Comparison of ENCODE assay signal across 8 cellular contexts in the genomic region with DNA sequence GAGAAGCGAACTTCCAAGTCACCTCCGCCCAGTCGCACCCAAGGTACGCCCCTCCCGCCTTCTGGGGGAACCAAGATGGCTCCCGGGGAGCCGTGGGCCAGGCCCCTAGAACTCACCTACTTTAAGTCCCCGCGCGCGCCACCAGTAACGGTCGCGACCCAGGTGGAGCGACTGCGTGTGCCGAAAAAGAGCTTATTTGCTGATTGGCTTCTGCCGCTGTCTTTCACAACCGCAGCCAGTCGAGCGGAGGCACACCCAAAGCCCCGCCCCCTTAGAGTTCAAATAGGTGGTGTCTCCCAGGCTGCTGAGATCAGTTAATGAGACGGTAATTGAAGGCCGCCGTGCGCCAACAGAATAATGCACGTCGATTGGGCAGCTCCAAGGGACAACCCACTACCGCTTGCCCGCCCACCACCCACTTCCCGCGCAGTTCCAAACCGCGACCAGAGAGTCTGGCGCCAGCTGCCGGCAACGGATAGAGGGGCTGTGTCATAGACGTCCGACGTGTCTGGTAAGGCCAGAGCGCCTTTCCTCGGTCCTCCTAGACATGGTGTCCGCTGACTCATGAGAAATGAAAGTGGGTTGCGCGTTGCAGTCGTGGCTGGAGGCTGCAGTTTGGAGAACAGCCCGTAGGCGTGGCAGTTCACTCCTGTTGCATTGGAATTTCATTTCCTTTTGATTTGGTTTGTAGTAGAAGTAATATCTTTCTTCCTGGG. TPM values are rescaled to one million over a fixed set of nuclear protein-coding genes. Genes with fewer than 3 reads are reported as not detected.
A peak's percentile ranks its signal among the peaks of the same experiment; 100 is the strongest.
DNase-seq lines count a peak whose midpoint lies in the region; ATAC-seq and TF ChIP-seq lines count a peak whose summit lies in the region.

TSS of gene MDC1 (minus strand) at position 153 of the 716 bp plus-strand sequence. CDS start 2,106 bp downstream, outside the sequence.

- POLR2A ChIA-PET in OCI-LY7 (lab: Charles Lee) = interaction anchor here (0.7 to 6.0 kb wide), 7 partner anchors 21 to 102 kb away, joined by 3 to 71 read pairs (median 4); partner anchors contain the start of genes FLOT1, MRPS18B and NRM

- H3K4me1 Mint-ChIP-seq in endothelial cell (ENCODE audit: unreplicated experiment) = peaks cover 30% of the 10 kb centered on the region

- H3K36me3 ChIP-seq in OCI-LY7 (ENCODE audit: insufficient read depth, low read length) = peaks cover 55% of the 10 kb centered on the region

- peak within 1 kb of the TSS; percentile 98 for H3K4me2 ChIP-seq in OCI-LY7 (ENCODE audit: low read length)

- H3K4me1 ChIP-seq in OCI-LY7 (ENCODE audit: insufficient read depth, low read length, poor library complexity, severe bottlenecking) = peaks cover 44% of the 10 kb centered on the region

- ATAC-seq in GM21526 (IDR thresholded peaks at IDR 0.05; ENCODE audit: low FRiP score, unreplicated experiment) = peak; percentile 56

- no TSS peak for BruUV-seq in OCI-LY7 (replicated peaks; lab: Mats Ljungman, UMichigan)

- peaks cover 59% of the 10 kb centered on the region for H3K79me2 ChIP-seq in OCI-LY7 (ENCODE audit: insufficient read depth, low read depth, low read length)

- peak within 1 kb of the TSS; percentile 97 for H3K27ac ChIP-seq in OCI-LY7 (ENCODE audit: low read depth, low read length, poor library complexity, severe bottlenecking)

- peak within 1 kb of the TSS; percentile 38; the same call in 1 of the 2 replicates for H2AFZ ChIP-seq in OCI-LY7 (ENCODE audit: low read length)

- H4K20me1 ChIP-seq in OCI-LY7 (ENCODE audit: insufficient read depth, low read length) = no peaks in the 10 kb centered on the region

- H3K4me3 Mint-ChIP-seq in endothelial cell (ENCODE audit: unreplicated experiment) = peak within 1 kb of the TSS; percentile 98

- peak within 1 kb of the TSS; percentile 99 for H3K27ac Mint-ChIP-seq in endothelial cell (ENCODE audit: unreplicated experiment)

- H3K9me3 Mint-ChIP-seq in endothelial cell (ENCODE audit: unreplicated experiment) = no peaks in the 10 kb centered on the region

- intact Hi-C loops in OCI-LY7 (cut with micrococcal nuclease; ENCODE audit: unreplicated experiment) = loop anchor here (1.0 kb wide), 3 partner anchors 25 to 100 kb away; partner anchors contain the start of genes FLOT1, MRPS18B and PPP1R10

- H3K9me2 ChIP-seq in OCI-LY7 (ENCODE audit: insufficient read depth, low read length) = no peaks in the 10 kb centered on the region

- H3K36me3 Mint-ChIP-seq in endothelial cell (ENCODE audit: low read depth, unreplicated experiment) = peaks cover 44% of the 10 kb centered on the region

- CTCF ChIA-PET in OCI-LY7 (lab: Charles Lee; ENCODE audit: unreplicated experiment) = interaction anchor here (0.6 to 1.7 kb wide), 5 partner anchors 13 to 1851 kb away, joined by 3 to 5 read pairs (median 3); no protein-coding TSS in a partner anchor

- DNase-seq in DMS 273 treated with DMSO at 0.1 percent for 48 hours (lab: John Stamatoyannopoulos, UW) (peak; percentile 99), HuH-7.5 (ENCODE audit: low spot score) (peak; percentile 84), OCI-LY7 (ENCODE audit: low spot score) (peak; percentile 100), activated T-cell treated with anti-CD3 and anti-CD28 coated beads for 1 hour (ENCODE audit: low read depth) (peak; percentile 96), endothelial cell (ENCODE audit: low spot score) (peak; percentile 96), midbrain (lab: John Stamatoyannopoulos, UW) (peak; percentile 99)
- peak; percentile 97 to 98 for DNase-seq in stimulated activated CD8-positive, alpha-beta memory T cell treated with anti-CD3 and anti-CD28 coated beads, Interleukin-2, amount 100 ng/mL, for 1 hour (ENCODE audit: low read depth in 2 of 2)

- H3K4me3 ChIP-seq in OCI-LY7 (ENCODE audit: low read depth, low read length, poor library complexity, severe bottlenecking) = peak within 1 kb of the TSS; percentile 91

- no peaks in the 10 kb centered on the region for H3K9me3 ChIP-seq in OCI-LY7 (ENCODE audit: low read length)

- H3K27me3 Mint-ChIP-seq in endothelial cell (ENCODE audit: unreplicated experiment) = peaks cover 5% of the 10 kb centered on the region

- TF ChIP-seq CTCF in OCI-LY7 (conservative IDR thresholded peaks at IDR 0.05; ENCODE audit: low read length) (no peak; the same call in 1 of the 2 replicates), endothelial cell (IDR thresholded peaks at IDR 0.05; ENCODE audit: unreplicated experiment) (peak; percentile 11)

RNA-seq across cellular contexts. Expression of gene MDC1, which starts in this region (rescaled TPM):
- 35.0 and 41.6 TPM in 2 replicates for total RNA-seq in OCI-LY7 (2014; rRNA removed; shearing (Covaris generic))
- total RNA-seq in OCI-LY7 (2022) = 107 and 133 TPM in 2 replicates
- 51.7 TPM for total RNA-seq in endothelial cell (ENCODE audit: unreplicated experiment)

Comparison
In these comparisons a context has a peak if more than half of its experiments do, and no peak if none do; other contexts are left out.
1. Peak in every context shown above with its lines: DNase-seq, ATAC-seq, H3K4me3 ChIP-seq and H3K27ac ChIP-seq.